ENCODE assay signal across 17 cellular contexts in the genomic region with DNA sequence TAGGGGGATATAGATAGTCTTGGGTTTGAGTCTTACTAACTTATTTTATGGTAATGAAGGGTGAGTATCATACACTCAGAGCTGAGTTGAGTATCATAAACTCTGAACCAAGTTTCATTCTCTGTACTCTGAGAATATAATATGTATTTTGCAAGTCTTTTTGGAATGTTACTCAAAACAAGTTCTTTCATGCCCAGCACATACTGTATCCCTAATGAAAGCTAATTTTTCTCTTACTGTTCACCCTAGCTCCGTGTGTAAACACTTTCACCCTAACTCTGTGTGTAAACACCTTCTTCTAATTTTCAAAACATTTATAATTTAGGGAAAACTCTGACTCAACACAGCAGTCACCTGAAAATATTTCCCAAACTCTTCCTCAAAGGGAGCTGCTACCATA. TPM values are rescaled to one million over a fixed set of nuclear protein-coding genes. Genes with fewer than 3 reads are reported as not detected.
DNase-seq lines count a peak whose midpoint lies in the region; ATAC-seq and TF ChIP-seq lines count a peak whose summit lies in the region.
"Had no signal": no experiment of that assay in that cellular context is flagged by ENCODE, and none has a peak within 500 bp of the region (broad histone marks: within the 10 kb centered on the region; RNA-seq: fewer than 3 reads in every experiment).

No MANE protein-coding gene starts in this region.

- no peak overlapping the region for H3K9ac ChIP-seq in mammary epithelial cell (ENCODE audit: insufficient read depth, low read length)
- H3K9ac ChIP-seq: GM23248 had no signal

- intact Hi-C loops in mammary epithelial cell (cut with micrococcal nuclease) (no loop called here), aorta (cut with DNase I) (no loop called here)

- CTCF ChIA-PET in mammary epithelial cell (lab: Charles Lee; ENCODE audit: low non-redundant PET) = no interaction called here
- CTCF ChIA-PET in activated naive CD4-positive, alpha-beta T cell treated with anti-CD3 and anti-CD28 coated beads, Interleukin-2, amount 10 ng/mL, durations not matched to agents 7 days and 5 days (lab: Charles Lee) = no interaction called here

- BruUV-seq in mammary epithelial cell (replicated peaks; lab: Mats Ljungman, UMichigan) = no TSS peak

- in situ Hi-C loops in mammary epithelial cell (cut with MboI; ENCODE audit: low sequenced_read_pairs in 2 of 2) = no loop called here

- H3K4me1 ChIP-seq in RWPE2 (ENCODE audit: insufficient read depth, poor library complexity, severe bottlenecking) (peaks cover 8% of the 10 kb centered on the region), mammary epithelial cell (ENCODE audit: insufficient read depth, low read length) (peaks cover 14% of the 10 kb centered on the region), aorta (ENCODE audit: control insufficient read depth in 1 of 2, insufficient read depth in 2 of 2, low read length in 2 of 2) (no peaks in the 10 kb centered on the region)
- H3K4me1 ChIP-seq: BE2C, Caco-2, HAP-1 had no signal

- H3K9me3 Mint-ChIP-seq in mesothelial cell of epicardium = peaks cover 7% of the 10 kb centered on the region
- H3K9me3 Mint-ChIP-seq in activated naive CD4-positive, alpha-beta T cell treated with anti-CD3 and anti-CD28 coated beads, Interleukin-2, amount 10 ng/mL, durations not matched to agents 7 days and 5 days = peaks cover 11% of the 10 kb centered on the region

- H3K36me3 ChIP-seq in RWPE2 (ENCODE audit: low read depth) (no peaks in the 10 kb centered on the region), mammary epithelial cell (ENCODE audit: insufficient read depth, low read length) (no peaks in the 10 kb centered on the region), aorta (ENCODE audit: control insufficient read depth in 1 of 2, insufficient read depth in 2 of 2, low read length in 1 of 2) (no peaks in the 10 kb centered on the region)
- H3K36me3 ChIP-seq: BE2C, HAP-1 had no signal

- no peaks in the 10 kb centered on the region for H3K27me3 Mint-ChIP-seq in mesothelial cell of epicardium (ENCODE audit: low read depth)
- no peaks in the 10 kb centered on the region for H3K27me3 Mint-ChIP-seq in activated naive CD4-positive, alpha-beta T cell treated with anti-CD3 and anti-CD28 coated beads, Interleukin-2, amount 10 ng/mL, durations not matched to agents 7 days and 5 days
- H3K27me3 Mint-ChIP-seq: CD4-positive, CD25-positive, alpha-beta regulatory T cell; IgD-negative memory B cell had no signal

- ATAC-seq in RWPE2 (ENCODE audit: low read depth) (peak; percentile 78), esophagus mucosa (peak; percentile 60), aorta (ENCODE audit: low FRiP score) (no peak)
- ATAC-seq: HepG2 had no signal

- no peak overlapping the region for H3K4me3 Mint-ChIP-seq in mesothelial cell of epicardium
- no peak overlapping the region for H3K4me3 Mint-ChIP-seq in activated naive CD4-positive, alpha-beta T cell treated with anti-CD3 and anti-CD28 coated beads, Interleukin-2, amount 10 ng/mL, durations not matched to agents 7 days and 5 days
- H3K4me3 Mint-ChIP-seq: CD4-positive, CD25-positive, alpha-beta regulatory T cell; IgD-negative memory B cell had no signal

- H3K9me3 ChIP-seq in RWPE2 (ENCODE audit: severe bottlenecking) (no peaks in the 10 kb centered on the region), mammary epithelial cell (replicated peaks; ENCODE audit: insufficient read depth, low read length) (no peaks in the 10 kb centered on the region), aorta (ENCODE audit: control insufficient read depth, low read length) (no peaks in the 10 kb centered on the region)
- H3K9me3 ChIP-seq: BE2C, Caco-2, HAP-1 had no signal

- dilution Hi-C loops in mammary epithelial cell (cut with HindIII; ENCODE audit: low sequenced_read_pairs) = no loop called here

- peak overlapping the region; percentile 47 for H3K4me2 ChIP-seq in mammary epithelial cell (ENCODE audit: insufficient read depth, low read depth, low read length)

- H3K4me3 ChIP-seq in RWPE2 (ENCODE audit: severe bottlenecking) = no peak overlapping the region
- H3K4me3 ChIP-seq in mammary epithelial cell (replicated peaks in 1 of 3; ENCODE audit: insufficient read depth in 1 of 3, low read depth in 2 of 3, low read length in 3 of 3) = no peak overlapping the region
- no peak overlapping the region for H3K4me3 ChIP-seq in aorta (ENCODE audit: low read length in 2 of 2)
- H3K4me3 ChIP-seq: GM23248, HAP-1 had no signal

- H3K4me1 Mint-ChIP-seq in mesothelial cell of epicardium = peaks cover 4% of the 10 kb centered on the region
- no peaks in the 10 kb centered on the region for H3K4me1 Mint-ChIP-seq in activated naive CD4-positive, alpha-beta T cell treated with anti-CD3 and anti-CD28 coated beads, Interleukin-2, amount 10 ng/mL, durations not matched to agents 7 days and 5 days
- H3K4me1 Mint-ChIP-seq: CD4-positive, CD25-positive, alpha-beta regulatory T cell; IgD-negative memory B cell had no signal

- peak overlapping the region; percentile 76 for H2AFZ ChIP-seq in mammary epithelial cell (ENCODE audit: low read depth, low read length)
- H2AFZ ChIP-seq: GM23248 had no signal

- no peak for DNase-seq in RWPE2 (ENCODE audit: low spot score)
- DNase-seq in mammary epithelial cell = peak; percentile 73
- DNase-seq in mesothelial cell of epicardium (ENCODE audit: low spot score in 2 of 2, unreplicated experiment in 2 of 2) = no peak
- DNase-seq in activated naive CD4-positive, alpha-beta T cell treated with anti-CD3 and anti-CD28 coated beads, Interleukin-2, amount 10 ng/mL, durations not matched to agents 7 days and 5 days = no peak
- DNase-seq in aorta = no peak
- DNase-seq in activated gamma-delta T cell treated with Interleukin-2 at 50 U/mL for 16 hours = no peak
- DNase-seq: ACHN; BE2C; C1 segment of cervical spinal cord; Caco-2; CD4-positive, CD25-positive, alpha-beta regulatory T cell; GM23248 had no signal

- H3K27me3 ChIP-seq in RWPE2 (ENCODE audit: insufficient read depth, poor library complexity, severe bottlenecking) (no peaks in the 10 kb centered on the region), mammary epithelial cell (ENCODE audit: insufficient read depth, low read length) (no peaks in the 10 kb centered on the region), aorta (ENCODE audit: control insufficient read depth in 1 of 2, insufficient read depth in 2 of 2, low read length in 1 of 2) (no peaks in the 10 kb centered on the region)
- H3K27me3 ChIP-seq: BE2C had no signal

- H3K79me2 ChIP-seq in mammary epithelial cell (ENCODE audit: insufficient read depth, low read length) = no peaks in the 10 kb centered on the region

- no peaks in the 10 kb centered on the region for H4K20me1 ChIP-seq in mammary epithelial cell (ENCODE audit: insufficient read depth, low read length)

- 0% methylated on average over 1 of the region's 1 CpG for WGBS in mammary epithelial cell (ENCODE audit: low coverage, missing lambda C conversion rate)
- WGBS in aorta, 2 donors = 37 to 45% methylated on average over 1 of the region's 1 CpG

- no peak overlapping the region for H3K27ac ChIP-seq in RWPE2 (ENCODE audit: poor library complexity, severe bottlenecking)
- H3K27ac ChIP-seq in mammary epithelial cell (ENCODE audit: insufficient read depth, low read depth, low read length) = peak overlapping the region; percentile 52
- H3K27ac ChIP-seq in aorta (ENCODE audit: low read depth in 1 of 2, low read length in 2 of 2) = no peak overlapping the region
- H3K27ac ChIP-seq: GM23248 had no signal

- peak overlapping the region; percentile 73 for H3K27ac Mint-ChIP-seq in mesothelial cell of epicardium
- H3K27ac Mint-ChIP-seq in activated naive CD4-positive, alpha-beta T cell treated with anti-CD3 and anti-CD28 coated beads, Interleukin-2, amount 10 ng/mL, durations not matched to agents 7 days and 5 days = no peak overlapping the region
- H3K27ac Mint-ChIP-seq: CD4-positive, CD25-positive, alpha-beta regulatory T cell; IgD-negative memory B cell had no signal

- TF ChIP-seq CTCF in RWPE2 (IDR thresholded peaks at IDR 0.05; ENCODE audit: poor library complexity, severe bottlenecking) (no peak), mammary epithelial cell (conservative IDR thresholded peaks at IDR 0.05 in 1 of 2, IDR thresholded peaks at IDR 0.05 in 1 of 2; ENCODE audit: extremely low read depth in 1 of 2, insufficient read depth in 1 of 2, low read depth in 1 of 2, low read length in 2 of 2) (no peak), mesothelial cell of epicardium (IDR thresholded peaks at IDR 0.05; ENCODE audit: unreplicated experiment) (no peak)

- no peaks in the 10 kb centered on the region for H3K36me3 Mint-ChIP-seq in mesothelial cell of epicardium
- no peaks in the 10 kb centered on the region for H3K36me3 Mint-ChIP-seq in activated naive CD4-positive, alpha-beta T cell treated with anti-CD3 and anti-CD28 coated beads, Interleukin-2, amount 10 ng/mL, durations not matched to agents 7 days and 5 days
- H3K36me3 Mint-ChIP-seq: CD4-positive, CD25-positive, alpha-beta regulatory T cell; IgD-negative memory B cell had no signal

RNA-seq across cellular contexts. Expression of gene CHST9, which starts 29.7 kb away (rescaled TPM):
- under 1 TPM in 1 of 2 donors, not detected in 1; 0.17 TPM for total RNA-seq in mammary epithelial cell
- polyA plus RNA-seq in mammary epithelial cell = not detected
- polyA minus RNA-seq in mammary epithelial cell = not detected
- total RNA-seq in esophagus mucosa = 0.56 TPM
- total RNA-seq in mesothelial cell of epicardium = 1.8 to 2.4 TPM (median 2.3 TPM) in 3 replicates
- total RNA-seq in aorta = under 1 TPM in 1 of 2 donors, not detected in 1; 0.06 TPM
- polyA plus RNA-seq in aorta = not detected
- total RNA-seq: CD4-positive, CD25-positive, alpha-beta regulatory T cell; GM23248; HT1080 had no signal
- polyA plus RNA-seq: CD4-positive, CD25-positive, alpha-beta regulatory T cell; GM23248; IgD-negative memory B cell had no signal
